ENCODE assay signal across 14 cellular contexts in genomic region chr5:112183103-112183634, GRCh38.
DNase-seq lines count a peak whose midpoint lies in the region; ATAC-seq and TF ChIP-seq lines count a peak whose summit lies in the region.
"Had no signal": no experiment of that assay in that cellular context is flagged by ENCODE, and none has a peak within 500 bp of the region (broad histone marks: within the 10 kb centered on the region; RNA-seq: fewer than 3 reads in every experiment).

No MANE protein-coding gene starts in this region.

- in situ Hi-C loops in brain microvascular endothelial cell (cut with HindIII; ENCODE audit: low pct_ligation_motif_present, low sequenced_read_pairs): no loop called here

- H3K4me3 ChIP-seq in brain microvascular endothelial cell (ENCODE audit: low read depth, low read length) (no peak overlapping the region), left lung (no peak overlapping the region)

- H3K4me3 Mint-ChIP-seq in activated T-helper 2 cell treated with anti-CD3 and anti-CD28 coated beads, Interferon-gamma antibody, Interleukin-2, Interleukin-4, amounts not matched to agents 10 μg/mL and 5 μg/mL and 100 μg/mL, durations not matched to agents 14 hours and 24 hours and 36 hours (ENCODE audit: low read depth): no peak overlapping the region
- H3K4me3 Mint-ChIP-seq: CD8-positive, alpha-beta memory T cell had no signal

- no peaks in the 10 kb centered on the region for H3K9me3 ChIP-seq in left lung
- H3K9me3 ChIP-seq: neutrophil had no signal

- H3K27ac ChIP-seq in brain microvascular endothelial cell (no peak overlapping the region), left lung (no peak overlapping the region)
- H3K27ac ChIP-seq: HL-60, neutrophil had no signal

- peak; percentile 16 for ATAC-seq in left lung

- no peaks in the 10 kb centered on the region for H3K9me3 Mint-ChIP-seq in activated T-helper 2 cell treated with anti-CD3 and anti-CD28 coated beads, Interferon-gamma antibody, Interleukin-2, Interleukin-4, amounts not matched to agents 10 μg/mL and 5 μg/mL and 100 μg/mL, durations not matched to agents 14 hours and 24 hours and 36 hours
- H3K9me3 Mint-ChIP-seq: CD8-positive, alpha-beta memory T cell had no signal

- TF ChIP-seq CTCF in brain microvascular endothelial cell (IDR thresholded peaks at IDR 0.05; ENCODE audit: low read depth, low read length, missing control alignments) (no peak), left lung (IDR thresholded peaks at IDR 0.05) (no peak)

- H3K27me3 ChIP-seq in brain microvascular endothelial cell (replicated peaks): no peaks in the 10 kb centered on the region
- H3K27me3 ChIP-seq in left lung: no peaks in the 10 kb centered on the region

- no peak overlapping the region for H3K27ac Mint-ChIP-seq in activated T-helper 2 cell treated with anti-CD3 and anti-CD28 coated beads, Interferon-gamma antibody, Interleukin-2, Interleukin-4, amounts not matched to agents 10 μg/mL and 5 μg/mL and 100 μg/mL, durations not matched to agents 14 hours and 24 hours and 36 hours
- H3K27ac Mint-ChIP-seq: CD8-positive, alpha-beta memory T cell had no signal

- intact Hi-C loops in left lung (cut with DNase I): no loop called here
- intact Hi-C loops in activated T-helper 2 cell treated with anti-CD3 and anti-CD28 coated beads, Interferon-gamma antibody, Interleukin-2, Interleukin-4, amounts not matched to agents 10 μg/mL and 5 μg/mL and 100 μg/mL, durations not matched to agents 14 hours and 24 hours and 36 hours (cut with micrococcal nuclease): no loop called here

- DNase-seq in Daoy (ENCODE audit: low read depth): peak; percentile 85
- DNase-seq in LHCN-M2 (ENCODE audit: low read depth): peak; percentile 26
- DNase-seq in brain microvascular endothelial cell: peak; percentile 35
- DNase-seq in left lung: no peak
- DNase-seq in globus pallidus (ENCODE audit: low spot score): no peak
- no peak for DNase-seq in activated naive CD4-positive, alpha-beta T cell treated with Interleukin-2 at 50 U/mL for 16 hours
- DNase-seq in activated T-helper 2 cell treated with anti-CD3 and anti-CD28 coated beads, Interferon-gamma antibody, Interleukin-2, Interleukin-4, amounts not matched to agents 10 μg/mL and 5 μg/mL and 100 μg/mL, durations not matched to agents 14 hours and 24 hours and 36 hours (ENCODE audit: low spot score): no peak
- DNase-seq in GOT3 (lab: John Stamatoyannopoulos, UW): no peak
- DNase-seq: activated gamma-delta T cell; CD8-positive, alpha-beta memory T cell; effector CD8-positive, alpha-beta T cell; NCI-H2081 had no signal

- no peaks in the 10 kb centered on the region for H3K4me1 ChIP-seq in left lung

- no peaks in the 10 kb centered on the region for H3K36me3 Mint-ChIP-seq in activated T-helper 2 cell treated with anti-CD3 and anti-CD28 coated beads, Interferon-gamma antibody, Interleukin-2, Interleukin-4, amounts not matched to agents 10 μg/mL and 5 μg/mL and 100 μg/mL, durations not matched to agents 14 hours and 24 hours and 36 hours (ENCODE audit: low read depth)
- H3K36me3 Mint-ChIP-seq: CD8-positive, alpha-beta memory T cell had no signal

- peaks cover 49% of the 10 kb centered on the region for H3K27me3 Mint-ChIP-seq in activated T-helper 2 cell treated with anti-CD3 and anti-CD28 coated beads, Interferon-gamma antibody, Interleukin-2, Interleukin-4, amounts not matched to agents 10 μg/mL and 5 μg/mL and 100 μg/mL, durations not matched to agents 14 hours and 24 hours and 36 hours (ENCODE audit: low read depth)

- H3K4me1 Mint-ChIP-seq in activated T-helper 2 cell treated with anti-CD3 and anti-CD28 coated beads, Interferon-gamma antibody, Interleukin-2, Interleukin-4, amounts not matched to agents 10 μg/mL and 5 μg/mL and 100 μg/mL, durations not matched to agents 14 hours and 24 hours and 36 hours (ENCODE audit: low read depth): no peaks in the 10 kb centered on the region
- H3K4me1 Mint-ChIP-seq: CD8-positive, alpha-beta memory T cell had no signal

- H3K36me3 ChIP-seq in brain microvascular endothelial cell (replicated peaks): no peaks in the 10 kb centered on the region
- no peaks in the 10 kb centered on the region for H3K36me3 ChIP-seq in left lung
- H3K36me3 ChIP-seq: neutrophil had no signal

Comparison
In these comparisons a context has a peak if more than half of its experiments do, and no peak if none do; other contexts are left out.
1. DNase-seq: peak in Daoy (single experiment), LHCN-M2 (single experiment) and brain microvascular endothelial cell (single experiment); none in left lung (0 of 2), globus pallidus (single experiment), activated naive CD4-positive, alpha-beta T cell treated with Interleukin-2 at 50 U/mL for 16 hours (single experiment), activated T-helper 2 cell treated with anti-CD3 and anti-CD28 coated beads, Interferon-gamma antibody, Interleukin-2, Interleukin-4, amounts not matched to agents 10 μg/mL and 5 μg/mL and 100 μg/mL, durations not matched to agents 14 hours and 24 hours and 36 hours (single experiment) and GOT3 (single experiment).